Comparison of ENCODE assay signal across 9 cellular contexts in genomic region chr9:105500108-105500766, GRCh38. TPM values are rescaled to one million over a fixed set of nuclear protein-coding genes. Genes with fewer than 3 reads are reported as not detected.
A peak's percentile ranks its signal among the peaks of the same experiment; 100 is the strongest.
DNase-seq lines count a peak whose midpoint lies in the region; ATAC-seq, FAIRE-seq and TF ChIP-seq lines count a peak whose summit lies in the region.
"Had no signal": no experiment of that assay in that cellular context is flagged by ENCODE, and none has a peak within 500 bp of the region (broad histone marks: within the 10 kb centered on the region; RNA-seq: fewer than 3 reads in every experiment).

No MANE protein-coding gene starts in this region.

- DNase-seq in GM12892 (ENCODE audit: insufficient read length), result no peak
- DNase-seq in cardiac fibroblast (ENCODE audit: low read depth in 2 of 2), result peak; percentile 16 to 59
- no peak for DNase-seq in NCI-H1436 treated with DMSO at 0.1 percent for 48 hours (lab: John Stamatoyannopoulos, UW)
- DNase-seq in NCI-H446 (lab: John Stamatoyannopoulos, UW), result no peak
- no peak for DNase-seq in GM03348 (ENCODE audit: low spot score)
- DNase-seq in PC-3, result no peak
- DNase-seq: DMS153 had no signal

- no peak; the same call in 1 of the 2 replicates for TF ChIP-seq POLR2A in GM12892 (IDR thresholded peaks at IDR 0.05; ENCODE audit: low read depth, low read length)

- H3K4me2 ChIP-seq in PC-3 (ENCODE audit: low read length), result no peak overlapping the region

- H3K36me3 ChIP-seq in PC-3 (ENCODE audit: low read depth, low read length), result no peaks in the 10 kb centered on the region

- H3K79me2 ChIP-seq in PC-3 (ENCODE audit: low read length), result no peaks in the 10 kb centered on the region

- no peaks in the 10 kb centered on the region for H3K9me2 ChIP-seq in PC-3 (replicated peaks; ENCODE audit: low read length)

- H3K9ac ChIP-seq in PC-3 (ENCODE audit: low read length), result no peak overlapping the region

- H3K27ac ChIP-seq in PC-3 (ENCODE audit: low read length), result no peak overlapping the region

- no peaks in the 10 kb centered on the region for H3K27me3 ChIP-seq in PC-3 (ENCODE audit: low read length)

- H3K4me1 ChIP-seq in PC-3 (ENCODE audit: insufficient read depth, low read length), result no peaks in the 10 kb centered on the region; the same call in 1 of the 2 replicates

- no peak overlapping the region for H2AFZ ChIP-seq in PC-3 (ENCODE audit: low read length)

- BruUV-seq in PC-3 (replicated peaks; lab: Mats Ljungman, UMichigan), result no TSS peak

- H4K20me1 ChIP-seq in PC-3 (ENCODE audit: low read length), result no peaks in the 10 kb centered on the region

- POLR2A ChIA-PET in PC-3 (lab: Charles Lee; ENCODE audit: unreplicated experiment), result no interaction called here

- H3F3A ChIP-seq in PC-3 (ENCODE audit: low read length, unreplicated experiment), result no peaks in the 10 kb centered on the region

- CTCF ChIA-PET in PC-3 (lab: Charles Lee), result no interaction called here

- H3K9me3 ChIP-seq in PC-3 (ENCODE audit: low read length), result no peaks in the 10 kb centered on the region

- ATAC-seq in GM21447 (IDR thresholded peaks at IDR 0.05; ENCODE audit: unreplicated experiment) (peak; percentile 94), HG03342 (IDR thresholded peaks at IDR 0.05; ENCODE audit: unreplicated experiment) (peak; percentile 88), PC-3 (no peak)

- H3K4me3 ChIP-seq in cardiac fibroblast (replicated peaks in 1 of 2; ENCODE audit: low read depth in 2 of 2, low read length in 2 of 2), result no peak overlapping the region
- no peak overlapping the region for H3K4me3 ChIP-seq in PC-3 (ENCODE audit: low read length)

- TF ChIP-seq CTCF in cardiac fibroblast (IDR thresholded peaks at IDR 0.05; ENCODE audit: low read depth, low read length) (no peak), PC-3 (conservative IDR thresholded peaks at IDR 0.05; ENCODE audit: low read depth, low read length) (no peak)

- intact Hi-C loops in PC-3 (cut with micrococcal nuclease), result no loop called here

- FAIRE-seq in GM12892 (lab: Jason Lieb, UNC), result peak; percentile 73

RNA-seq across cellular contexts. Expression of gene FSD1L, which starts 52.4 kb away (rescaled TPM):
- polyA plus RNA-seq in GM12892 (2012; ENCODE audit: missing spikeins), result 13.2 TPM
- 1.7 and 2.1 TPM in 2 replicates for total RNA-seq in PC-3 (2014; rRNA removed)

RNA-seq across cellular contexts. Expression of gene FKTN, which starts 57.7 kb away (rescaled TPM):
- 9.8 TPM for polyA plus RNA-seq in GM12892 (2012; ENCODE audit: missing spikeins)
- total RNA-seq in PC-3 (2014; rRNA removed), result 9.0 and 9.2 TPM in 2 replicates

Comparison
In these comparisons a context has a peak if more than half of its experiments do, and no peak if none do; other contexts are left out.
1. DNase-seq: peak in cardiac fibroblast (2 of 2); none in GM12892 (single experiment), NCI-H1436 treated with DMSO at 0.1 percent for 48 hours (single experiment), NCI-H446 (0 of 2), GM03348 (single experiment) and PC-3 (single experiment).